In the genomic region with DNA sequence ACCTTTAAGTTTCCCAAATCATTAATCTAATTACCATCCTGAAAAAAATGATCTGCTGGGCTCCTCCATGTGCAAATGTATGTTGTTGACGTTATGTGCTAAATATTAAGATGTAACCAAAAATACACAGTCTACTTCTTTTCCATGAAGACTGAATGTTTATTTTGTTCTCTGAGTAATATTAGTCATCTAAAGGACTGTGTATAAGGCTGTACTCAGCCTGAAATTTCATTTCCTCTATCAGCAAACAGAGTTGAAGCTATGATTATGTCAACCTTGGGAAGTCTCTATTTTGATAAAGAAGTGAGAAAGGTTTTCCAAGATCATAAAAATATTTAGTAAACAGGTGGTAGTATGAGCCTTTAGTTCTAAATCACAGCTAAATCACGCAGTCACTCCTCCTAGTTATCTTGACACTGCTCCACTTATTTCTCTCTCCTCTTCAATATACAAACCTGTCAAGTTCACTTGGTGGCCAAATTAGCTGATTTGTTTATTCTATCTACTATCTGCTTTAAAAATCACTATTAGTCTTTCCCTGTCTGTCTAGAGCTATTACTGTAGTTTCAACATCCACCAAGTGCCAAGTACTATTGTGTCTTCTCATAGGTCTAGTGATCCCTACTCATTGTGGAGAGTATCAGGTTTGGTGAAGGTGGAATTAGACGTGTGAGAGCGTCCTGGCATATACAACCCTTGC, we compare ENCODE assay signal across 15 cellular contexts.
A peak's percentile ranks its signal among the peaks of the same experiment; 100 is the strongest.
DNase-seq lines count a peak whose midpoint lies in the region; TF ChIP-seq lines count a peak whose summit lies in the region.
"Had no signal": no experiment of that assay in that cellular context is flagged by ENCODE, and none has a peak within 500 bp of the region (broad histone marks: within the 10 kb centered on the region; RNA-seq: fewer than 3 reads in every experiment).

No MANE protein-coding gene starts in this region.

- POLR2A ChIA-PET in PC-9 (lab: Charles Lee; ENCODE audit: unreplicated experiment): no interaction called here

- H3K4me3 ChIP-seq in GM23248: no peak overlapping the region
- no peak overlapping the region for H3K4me3 ChIP-seq in PC-9
- no peak overlapping the region for H3K4me3 ChIP-seq in fibroblast of lung (replicated peaks in 1 of 4; ENCODE audit: control extremely low read depth in 1 of 4, insufficient read depth in 1 of 4, low read depth in 3 of 4, low read length in 4 of 4)
- H3K4me3 ChIP-seq: BLaER1 treated with 17β-estradiol and CSF1 and Interleukin-3, amounts not matched to agents 10 nM and 100 nM; stomach had no signal

- no peaks in the 10 kb centered on the region for H4K20me1 ChIP-seq in GM23248 (ENCODE audit: insufficient read depth)
- no peaks in the 10 kb centered on the region for H4K20me1 ChIP-seq in PC-9 (ENCODE audit: insufficient read depth)
- H4K20me1 ChIP-seq in fibroblast of lung (ENCODE audit: control insufficient read depth, extremely low read depth, insufficient read depth, low read length): no peaks in the 10 kb centered on the region
- H4K20me1 ChIP-seq: BLaER1 treated with 17β-estradiol and CSF1 and Interleukin-3, amounts not matched to agents 10 nM and 100 nM had no signal

- no peak for TF ChIP-seq CTCF in PC-9 (conservative IDR thresholded peaks at IDR 0.05)
- TF ChIP-seq CTCF in fibroblast of lung (conservative IDR thresholded peaks at IDR 0.05 in 1 of 2, IDR thresholded peaks at IDR 0.05 in 1 of 2; ENCODE audit: low read depth in 1 of 2, low read length in 2 of 2): no peak

- intact Hi-C loops in PC-9 (cut with micrococcal nuclease; ENCODE audit: unreplicated experiment): no loop called here

- in situ Hi-C loops in GM23248 (cut with MboI): no loop called here

- H2AFZ ChIP-seq in GM23248: no peak overlapping the region
- H2AFZ ChIP-seq in PC-9: 0 out of 2 replicates have a peak overlapping the region, but pooled peaks have one; percentile 23
- H2AFZ ChIP-seq in fibroblast of lung (ENCODE audit: low read length): no peak overlapping the region

- H3K9me2 ChIP-seq in GM23248 (ENCODE audit: insufficient read depth): peaks cover 5% of the 10 kb centered on the region; the same call in 1 of the 2 replicates
- no peaks in the 10 kb centered on the region for H3K9me2 ChIP-seq in PC-9 (ENCODE audit: insufficient read depth)

- H3F3A ChIP-seq in GM23248 (ENCODE audit: insufficient read depth): peaks cover 22% of the 10 kb centered on the region; the same call in 1 of the 2 replicates
- peaks cover 6% of the 10 kb centered on the region; the same call in 1 of the 2 replicates for H3F3A ChIP-seq in PC-9 (ENCODE audit: insufficient read depth, low read depth)

- no TSS peak for BruUV-seq in PC-9 (replicated peaks; lab: Mats Ljungman, UMichigan)

- DNase-seq in GM23248 (peak; percentile 41), PC-9 (no peak), fibroblast of lung (ENCODE audit: low read depth in 2 of 2) (peak; percentile 54 to 72), pulmonary artery endothelial cell (ENCODE audit: low read depth, low spot score) (peak; percentile 60), NCI-H2227 treated with DMSO at 0.1 percent for 48 hours (lab: John Stamatoyannopoulos, UW) (no peak), GM19238 (ENCODE audit: insufficient read length, low spot score) (no peak), SW 1271 (lab: John Stamatoyannopoulos, UW) (no peak)
- DNase-seq: activated CD8-positive, alpha-beta memory T cell treated with anti-CD3 and anti-CD28 coated beads for 24 hours; activated effector memory CD4-positive, alpha-beta T cell treated with anti-CD3 and anti-CD28 coated beads, Interleukin-2, amount 50 U/mL, for 16 hours; anterior cingulate cortex; naive B cell; stimulated activated CD4-positive, alpha-beta T cell treated with anti-CD3 and anti-CD28 coated beads, Interleukin-15, amount 100 ng/mL, for 24 hours; stomach; T-cell had no signal

- H3K27ac ChIP-seq in GM23248 (no peak overlapping the region), PC-9 (no peak overlapping the region), fibroblast of lung (ENCODE audit: insufficient read depth, low read length) (no peak overlapping the region)

- H3K79me2 ChIP-seq in GM23248 (ENCODE audit: insufficient read depth): no peaks in the 10 kb centered on the region
- H3K79me2 ChIP-seq in PC-9 (ENCODE audit: low read depth): no peaks in the 10 kb centered on the region
- H3K79me2 ChIP-seq in fibroblast of lung (ENCODE audit: control insufficient read depth, insufficient read depth, low read length): no peaks in the 10 kb centered on the region

- CTCF ChIA-PET in PC-9 (lab: Charles Lee): no interaction called here

- no peak overlapping the region for H3K9ac ChIP-seq in GM23248
- no peak overlapping the region for H3K9ac ChIP-seq in fibroblast of lung (ENCODE audit: insufficient read depth, low read length)
- H3K9ac ChIP-seq: BLaER1 treated with 17β-estradiol and CSF1 and Interleukin-3, amounts not matched to agents 10 nM and 100 nM had no signal

- H3K36me3 ChIP-seq in GM23248 (ENCODE audit: low read depth) (no peaks in the 10 kb centered on the region), PC-9 (ENCODE audit: low read depth) (no peaks in the 10 kb centered on the region), fibroblast of lung (ENCODE audit: control insufficient read depth, insufficient read depth, low read length) (no peaks in the 10 kb centered on the region)
- H3K36me3 ChIP-seq: BLaER1 treated with 17β-estradiol and CSF1 and Interleukin-3, amounts not matched to agents 10 nM and 100 nM; stomach had no signal

- 74 to 81% methylated on average over 4 of the region's 4 CpGs for WGBS in GM23248 (ENCODE audit: low coverage in 1 of 2, low lambda C conversion rate in 2 of 2, missing lambda C conversion rate in 2 of 2), 2 experiments

- H3K4me1 ChIP-seq in GM23248 (ENCODE audit: insufficient read depth) (peaks cover 18% of the 10 kb centered on the region), PC-9 (replicated peaks; ENCODE audit: insufficient read depth) (peaks cover 11% of the 10 kb centered on the region), fibroblast of lung (ENCODE audit: control insufficient read depth, extremely low read depth, insufficient read depth, low read length) (peaks cover 6% of the 10 kb centered on the region)

- H3K9me3 ChIP-seq in GM23248 (ENCODE audit: low read depth) (no peaks in the 10 kb centered on the region), PC-9 (ENCODE audit: insufficient read depth, low read depth) (no peaks in the 10 kb centered on the region), fibroblast of lung (ENCODE audit: control insufficient read depth, insufficient read depth, low read depth, low read length) (no peaks in the 10 kb centered on the region)
- H3K9me3 ChIP-seq: stomach had no signal

- no peak overlapping the region for H3K4me2 ChIP-seq in GM23248 (ENCODE audit: unreplicated experiment)
- H3K4me2 ChIP-seq in PC-9: no peak overlapping the region
- no peak overlapping the region for H3K4me2 ChIP-seq in fibroblast of lung (ENCODE audit: extremely low read depth, insufficient read depth, low read length)

- H3K27me3 ChIP-seq in GM23248 (replicated peaks; ENCODE audit: insufficient read depth): no peaks in the 10 kb centered on the region
- H3K27me3 ChIP-seq in PC-9 (ENCODE audit: insufficient read depth, low read depth): no peaks in the 10 kb centered on the region
- no peaks in the 10 kb centered on the region for H3K27me3 ChIP-seq in fibroblast of lung (ENCODE audit: control insufficient read depth, insufficient read depth, low read length)
- H3K27me3 ChIP-seq: BLaER1 treated with 17β-estradiol and CSF1 and Interleukin-3, amounts not matched to agents 10 nM and 100 nM; stomach had no signal

Comparison
In these comparisons a context has a peak if more than half of its experiments do, and no peak if none do; other contexts are left out.
1. DNase-seq: peak in GM23248 (single experiment), fibroblast of lung (2 of 2) and pulmonary artery endothelial cell (single experiment); none in PC-9 (0 of 2), NCI-H2227 treated with DMSO at 0.1 percent for 48 hours (single experiment), GM19238 (single experiment) and SW 1271 (0 of 2).